13 cellular contexts compared by ENCODE assay signal in genomic region chrX:112761239-112762207, GRCh38.
A peak's percentile ranks its signal among the peaks of the same experiment; 100 is the strongest.
DNase-seq lines count a peak whose midpoint lies in the region; ATAC-seq and TF ChIP-seq lines count a peak whose summit lies in the region.
"Had no signal": no experiment of that assay in that cellular context is flagged by ENCODE, and none has a peak within 500 bp of the region (broad histone marks: within the 10 kb centered on the region; RNA-seq: fewer than 3 reads in every experiment).

No MANE protein-coding gene starts in this region.

- H3K9me3 ChIP-seq in WERI-Rb-1 (ENCODE audit: severe bottlenecking) = no peaks in the 10 kb centered on the region
- H3K9me3 ChIP-seq: SJSA1 had no signal

- H3K36me3 ChIP-seq in WERI-Rb-1 = no peaks in the 10 kb centered on the region
- H3K36me3 ChIP-seq: SJSA1 had no signal

- peak; percentile 1 for DNase-seq in NAMALWA (ENCODE audit: low spot score)
- DNase-seq in RKO (ENCODE audit: low spot score) = no peak
- no peak for DNase-seq in HPDE6-E6E7 (ENCODE audit: extremely low spot score)
- DNase-seq in NCI-H2029 (lab: John Stamatoyannopoulos, UW) = no peak
- DNase-seq in WERI-Rb-1 = no peak
- DNase-seq: activated CD8-positive, alpha-beta memory T cell treated with anti-CD3 and anti-CD28 coated beads, Interleukin-2, amount 50 U/mL, for 4 hours; AML-193; hippocampal formation; naive thymus-derived CD4-positive, alpha-beta T cell had no signal

- H3K27me3 ChIP-seq in WERI-Rb-1 (ENCODE audit: insufficient read depth, low read depth, severe bottlenecking) = peaks cover 4% of the 10 kb centered on the region
- H3K27me3 ChIP-seq: SJSA1 had no signal

- no peak for TF ChIP-seq CTCF in WERI-Rb-1 (IDR thresholded peaks at IDR 0.05; ENCODE audit: low read depth, low read length)

- peak overlapping the region; percentile 46; the same call in 1 of the 2 replicates for H3K4me3 ChIP-seq in GM08714 (ENCODE audit: low read length)
- no peak overlapping the region for H3K4me3 ChIP-seq in WERI-Rb-1 (ENCODE audit: low read depth, low read length)
- H3K4me3 ChIP-seq: SJSA1 had no signal

- H3K27ac ChIP-seq in WERI-Rb-1 = no peak overlapping the region
- H3K27ac ChIP-seq: SJSA1 had no signal

- ATAC-seq in GM19395 (IDR thresholded peaks at IDR 0.05; ENCODE audit: unreplicated experiment) (peak; percentile 88), HG02943 (IDR thresholded peaks at IDR 0.05; ENCODE audit: low read depth, unreplicated experiment) (peak; percentile 83)
- ATAC-seq: naive thymus-derived CD4-positive, alpha-beta T cell had no signal
